In the genomic region with DNA sequence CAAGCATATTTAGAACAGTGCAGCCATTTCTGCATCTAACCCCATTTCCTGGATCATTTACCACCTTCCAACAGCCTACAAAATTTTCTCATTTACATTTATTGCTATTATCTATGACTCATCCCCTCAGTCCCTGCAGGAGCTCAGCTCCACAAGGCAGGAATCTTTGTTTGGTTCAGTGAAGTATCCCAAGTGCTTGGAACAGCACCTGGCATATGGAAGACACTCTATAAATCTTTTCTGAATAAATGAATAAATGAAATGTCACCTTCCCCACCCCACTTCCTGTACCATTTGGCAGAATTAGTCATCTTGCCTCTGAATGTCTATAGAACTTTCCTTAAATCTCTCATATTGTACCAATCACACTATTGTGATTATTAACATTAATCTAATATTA, we compare ENCODE assay signal across 14 cellular contexts.
DNase-seq lines count a peak whose midpoint lies in the region; ATAC-seq and TF ChIP-seq lines count a peak whose summit lies in the region.
"Had no signal": no experiment of that assay in that cellular context is flagged by ENCODE, and none has a peak within 500 bp of the region (broad histone marks: within the 10 kb centered on the region; RNA-seq: fewer than 3 reads in every experiment).

No MANE protein-coding gene starts in this region.

- CTCF ChIA-PET in A673 (lab: Charles Lee): no interaction called here

- no peak overlapping the region for H3K4me3 ChIP-seq in A673 (ENCODE audit: low read depth, low read length, poor library complexity, severe bottlenecking)
- H3K4me3 ChIP-seq in thyroid gland (replicated peaks in 1 of 3): no peak overlapping the region

- H3K36me3 ChIP-seq in A673 (ENCODE audit: insufficient read depth, low read length, poor library complexity, severe bottlenecking) (no peaks in the 10 kb centered on the region), thyroid gland (no peaks in the 10 kb centered on the region)

- H3K4me3 Mint-ChIP-seq in chondrocyte (ENCODE audit: unreplicated experiment): no peak overlapping the region
- H3K4me3 Mint-ChIP-seq: CD4-positive, alpha-beta T cell; H9 had no signal

- H3K9me3 Mint-ChIP-seq in chondrocyte (ENCODE audit: low read depth): peaks cover 9% of the 10 kb centered on the region

- H3K9me3 ChIP-seq in A673 (ENCODE audit: low read depth, low read length, poor library complexity, severe bottlenecking): peaks cover 22% of the 10 kb centered on the region
- H3K9me3 ChIP-seq in thyroid gland: no peaks in the 10 kb centered on the region

- peak overlapping the region; percentile 29 for H3K27ac Mint-ChIP-seq in chondrocyte (ENCODE audit: unreplicated experiment)
- H3K27ac Mint-ChIP-seq: CD4-positive, alpha-beta T cell; H9 had no signal

- peaks cover 17% of the 10 kb centered on the region for H3K4me1 Mint-ChIP-seq in chondrocyte (ENCODE audit: low read depth)

- TF ChIP-seq POLR2A in thyroid gland (IDR thresholded peaks at IDR 0.05): no peak

- H3K27ac ChIP-seq in A673 (ENCODE audit: low read depth, low read length, poor library complexity, severe bottlenecking) (no peak overlapping the region), thyroid gland (peak overlapping the region; percentile 0 to 87 (median 83))

- no peaks in the 10 kb centered on the region for H3K27me3 Mint-ChIP-seq in chondrocyte (ENCODE audit: low read depth)
- H3K27me3 Mint-ChIP-seq: CD4-positive, alpha-beta T cell had no signal

- intact Hi-C loops in A673 (cut with micrococcal nuclease; ENCODE audit: unreplicated experiment): no loop called here
- intact Hi-C loops in thyroid gland (cut with DNase I): no loop called here

- H3K27me3 ChIP-seq in A673 (replicated peaks; ENCODE audit: insufficient read depth, low read depth, low read length, poor library complexity) (no peaks in the 10 kb centered on the region), thyroid gland (no peaks in the 10 kb centered on the region)

- ATAC-seq in HG03025 (IDR thresholded peaks at IDR 0.05; ENCODE audit: low FRiP score, unreplicated experiment) (no peak), GM18873 (IDR thresholded peaks at IDR 0.05; ENCODE audit: low FRiP score, unreplicated experiment) (no peak)
- ATAC-seq: HepG2 had no signal

- DNase-seq in A673 (ENCODE audit: low spot score) (peak; percentile 83), LHCN-M2 (ENCODE audit: low read depth) (peak; percentile 43), chondrocyte (ENCODE audit: low spot score) (no peak), thyroid gland (no peak), midbrain (lab: John Stamatoyannopoulos, UW) (no peak)
- DNase-seq: ACHN; C1 segment of cervical spinal cord; CD4-positive, alpha-beta T cell; DMS79; GOT3; H9 had no signal

- no peak for TF ChIP-seq CTCF in A673 (conservative IDR thresholded peaks at IDR 0.05; ENCODE audit: low read depth, low read length)
- TF ChIP-seq CTCF in chondrocyte (IDR thresholded peaks at IDR 0.05): no peak
- TF ChIP-seq CTCF in thyroid gland (IDR thresholded peaks at IDR 0.05): no peak

- H3K4me1 ChIP-seq in A673 (ENCODE audit: insufficient read depth, low read length, poor library complexity, severe bottlenecking) (peaks cover 17% of the 10 kb centered on the region), thyroid gland (peaks cover 49 to 51% of the 10 kb centered on the region in 2 donors)

- BruUV-seq in A673 (replicated peaks; lab: Mats Ljungman, UMichigan): no TSS peak

- H3K36me3 Mint-ChIP-seq in chondrocyte (ENCODE audit: low read depth): peaks cover 11% of the 10 kb centered on the region

- POLR2A ChIA-PET in A673 (lab: Charles Lee; ENCODE audit: low non-redundant PET): no interaction called here

Comparison
In these comparisons a context has a peak if more than half of its experiments do, and no peak if none do; other contexts are left out.
1. DNase-seq: peak in A673 (single experiment) and LHCN-M2 (single experiment); none in chondrocyte (single experiment), thyroid gland (0 of 2) and midbrain (single experiment).